ENCODE assay signal across 9 cellular contexts in genomic region chrX:115233497-115234219, GRCh38. TPM values are rescaled to one million over a fixed set of nuclear protein-coding genes. Genes with fewer than 3 reads are reported as not detected.
DNase-seq lines count a peak whose midpoint lies in the region; ATAC-seq and TF ChIP-seq lines count a peak whose summit lies in the region.
"Had no signal": no experiment of that assay in that cellular context is flagged by ENCODE, and none has a peak within 500 bp of the region (broad histone marks: within the 10 kb centered on the region; RNA-seq: fewer than 3 reads in every experiment).

TSS of gene LRCH2 (minus strand) at chrX:115234096. CDS start at chrX:115234041, 55 bp downstream.

- no peak for TF ChIP-seq CTCF in coronary artery (IDR thresholded peaks at IDR 0.05)
- TF ChIP-seq CTCF in lung (IDR thresholded peaks at IDR 0.05; ENCODE audit: control extremely low read depth, extremely low read depth), result no peak

- H3K36me3 ChIP-seq in lung (ENCODE audit: control insufficient read depth in 2 of 2, insufficient read depth in 2 of 2, low read length in 2 of 2) (no peaks in the 10 kb centered on the region), urinary bladder (ENCODE audit: insufficient read depth) (no peaks in the 10 kb centered on the region)

- H3K4me3 ChIP-seq in coronary artery (peak within 1 kb of the TSS; percentile 75), lung (peak within 1 kb of the TSS; percentile 58), urinary bladder (ENCODE audit: low read depth, low read length) (peak within 1 kb of the TSS; percentile 56)

- 0 to 12% methylated on average over 18 to 52 of the region's 52 CpGs for WGBS in lung, 2 donors
- under 1% methylated on average over 48 of the region's 52 CpGs for WGBS in urinary bladder

- H3K27ac ChIP-seq in coronary artery (peak within 1 kb of the TSS; percentile 36 to 74), lung (ENCODE audit: low read depth in 1 of 2, low read length in 1 of 2) (peak within 1 kb of the TSS in 1 of 2 donors; percentile 63), urinary bladder (ENCODE audit: low read depth) (peak within 1 kb of the TSS; percentile 59)

- H3K4me1 ChIP-seq in lung (ENCODE audit: control insufficient read depth in 2 of 2, insufficient read depth in 2 of 2, low read length in 2 of 2), result no peaks in the 10 kb centered on the region
- no peaks in the 10 kb centered on the region for H3K4me1 ChIP-seq in urinary bladder (ENCODE audit: insufficient read depth)

- peak; percentile 67 for ATAC-seq in lung (ENCODE audit: insufficient read depth, low FRiP score)
- ATAC-seq in GM21526 (IDR thresholded peaks at IDR 0.05; ENCODE audit: low FRiP score, unreplicated experiment), result no peak

- H3K27me3 ChIP-seq in lung (ENCODE audit: control insufficient read depth, insufficient read depth), result no peaks in the 10 kb centered on the region

- DNase-seq in activated gamma-delta T cell (lab: John Stamatoyannopoulos, UW) (peak; percentile 7), activated gamma-delta T cell treated with Interleukin-2 at 50 U/mL for 16 hours (no peak), coronary artery (ENCODE audit: low spot score) (no peak), lung (ENCODE audit: low spot score) (no peak), SHP77 (lab: John Stamatoyannopoulos, UW) (no peak), NCI-H187 (lab: John Stamatoyannopoulos, UW) (no peak)
- DNase-seq: DND-41 had no signal

- no peaks in the 10 kb centered on the region for H3K9me3 ChIP-seq in lung (ENCODE audit: control insufficient read depth in 2 of 2, insufficient read depth in 1 of 2, low read length in 1 of 2)

RNA-seq across cellular contexts. Expression of gene LRCH2, which starts in this region (rescaled TPM):
- total RNA-seq in lung, result 10 to 100 TPM in 1 of 2 donors, 1 to 10 TPM in 1; 3.6 to 15.1 TPM
- 1 to 10 TPM; 1.1 to 2.1 TPM for polyA plus RNA-seq in lung
- total RNA-seq in urinary bladder, result 30.6 TPM
- polyA plus RNA-seq in urinary bladder, result 8.6 TPM
